8 cellular contexts compared by ENCODE assay signal in genomic region chr14:68792022-68792829, GRCh38. TPM values are rescaled to one million over a fixed set of nuclear protein-coding genes. Genes with fewer than 3 reads are reported as not detected.
DNase-seq lines count a peak whose midpoint lies in the region; ATAC-seq, FAIRE-seq and TF ChIP-seq lines count a peak whose summit lies in the region.

No MANE protein-coding gene starts in this region.

- TF ChIP-seq CTCF in retinal pigment epithelial cell (conservative IDR thresholded peaks at IDR 0.05; ENCODE audit: low read depth, low read length) (no peak), D721Med (IDR thresholded peaks at IDR 0.05; ENCODE audit: insufficient read depth, missing control alignments) (no peak)

- no peak for FAIRE-seq in D721Med (lab: Jason Lieb, UNC)

- peaks cover 63% of the 10 kb centered on the region for H3K36me3 Mint-ChIP-seq in activated CD8-positive, alpha-beta T cell treated with anti-CD3 and anti-CD28 coated beads, Interleukin-2, amount 10 ng/mL, durations not matched to agents 7 days and 5 days (ENCODE audit: low read depth)

- POLR2A ChIA-PET in activated CD8-positive, alpha-beta T cell treated with anti-CD3 and anti-CD28 coated beads, Interleukin-2, amount 10 ng/mL, durations not matched to agents 7 days and 5 days (lab: Charles Lee): interaction anchor here (0.6 to 9.6 kb wide), 10 partner anchors 11 to 509 kb away, joined by 3 to 314 read pairs (median 6); no protein-coding TSS in a partner anchor

- H3K27ac Mint-ChIP-seq in activated CD8-positive, alpha-beta T cell treated with anti-CD3 and anti-CD28 coated beads, Interleukin-2, amount 10 ng/mL, durations not matched to agents 7 days and 5 days: peak overlapping the region; percentile 100

- peak overlapping the region; percentile 87 for H3K4me3 Mint-ChIP-seq in activated CD8-positive, alpha-beta T cell treated with anti-CD3 and anti-CD28 coated beads, Interleukin-2, amount 10 ng/mL, durations not matched to agents 7 days and 5 days

- ATAC-seq in activated CD8-positive, alpha-beta T cell treated with anti-CD3 and anti-CD28 coated beads, Interleukin-2, amount 10 ng/mL, durations not matched to agents 7 days and 5 days: no peak

- CTCF ChIA-PET in activated CD8-positive, alpha-beta T cell treated with anti-CD3 and anti-CD28 coated beads, Interleukin-2, amount 10 ng/mL, durations not matched to agents 7 days and 5 days (lab: Charles Lee): interaction anchor here (1.2 to 9.4 kb wide), 10 partner anchors 9 to 848 kb away, joined by 3 to 246 read pairs (median 22); no protein-coding TSS in a partner anchor

- DNase-seq in activated CD8-positive, alpha-beta memory T cell treated with anti-CD3 and anti-CD28 coated beads, Interleukin-2, amount 50 U/mL, for 4 hours: peak; percentile 36
- DNase-seq in activated CD8-positive, alpha-beta memory T cell treated with anti-CD3 and anti-CD28 coated beads, Interleukin-2, amount 50 U/mL, for 48 hours: no peak
- peak; percentile 65 for DNase-seq in activated CD8-positive, alpha-beta T cell treated with anti-CD3 and anti-CD28 coated beads, Interleukin-2, amount 10 ng/mL, durations not matched to agents 7 days and 5 days
- peak; percentile 78 for DNase-seq in cardiac septum (ENCODE audit: low spot score)
- no peak for DNase-seq in retinal pigment epithelial cell (ENCODE audit: low read depth)
- DNase-seq in GDM1 (lab: John Stamatoyannopoulos, UW): no peak
- DNase-seq in D721Med (ENCODE audit: insufficient read length, low spot score): no peak
- no peak for DNase-seq in stimulated activated CD4-positive, alpha-beta T cell treated with anti-CD3 and anti-CD28 coated beads, Interleukin-2, amount 100 ng/mL, for 48 hours

- H3K27me3 Mint-ChIP-seq in activated CD8-positive, alpha-beta T cell treated with anti-CD3 and anti-CD28 coated beads, Interleukin-2, amount 10 ng/mL, durations not matched to agents 7 days and 5 days (ENCODE audit: low read depth): no peaks in the 10 kb centered on the region

- intact Hi-C loops in cardiac septum (cut with DNase I): loop anchor here (5.0 kb wide), 2 partner anchors 125 to 245 kb away; no protein-coding TSS in a partner anchor

- peak overlapping the region; percentile 100 for H3K4me3 ChIP-seq in retinal pigment epithelial cell (ENCODE audit: low read length)

- H3K9me3 Mint-ChIP-seq in activated CD8-positive, alpha-beta T cell treated with anti-CD3 and anti-CD28 coated beads, Interleukin-2, amount 10 ng/mL, durations not matched to agents 7 days and 5 days (ENCODE audit: insufficient read depth): no peaks in the 10 kb centered on the region

- peaks cover 52% of the 10 kb centered on the region for H3K4me1 Mint-ChIP-seq in activated CD8-positive, alpha-beta T cell treated with anti-CD3 and anti-CD28 coated beads, Interleukin-2, amount 10 ng/mL, durations not matched to agents 7 days and 5 days (ENCODE audit: low read depth)

RNA-seq across cellular contexts. Expression of gene ZFP36L1, which starts 0.6 kb away (rescaled TPM):
- total RNA-seq in activated CD8-positive, alpha-beta T cell treated with anti-CD3 and anti-CD28 coated beads, Interleukin-2, amount 10 ng/mL, durations not matched to agents 7 days and 5 days: 10 to 100 TPM; 63.3 to 73.2 TPM
- 69.2 TPM for total RNA-seq in cardiac septum

Comparison
In these comparisons a context has a peak if more than half of its experiments do, and no peak if none do; other contexts are left out.
1. DNase-seq: peak in activated CD8-positive, alpha-beta memory T cell treated with anti-CD3 and anti-CD28 coated beads, Interleukin-2, amount 50 U/mL, for 4 hours (single experiment), activated CD8-positive, alpha-beta T cell treated with anti-CD3 and anti-CD28 coated beads, Interleukin-2, amount 10 ng/mL, durations not matched to agents 7 days and 5 days (single experiment) and cardiac septum (single experiment); none in activated CD8-positive, alpha-beta memory T cell treated with anti-CD3 and anti-CD28 coated beads, Interleukin-2, amount 50 U/mL, for 48 hours (single experiment), retinal pigment epithelial cell (single experiment), GDM1 (single experiment), D721Med (single experiment) and stimulated activated CD4-positive, alpha-beta T cell treated with anti-CD3 and anti-CD28 coated beads, Interleukin-2, amount 100 ng/mL, for 48 hours (0 of 2).